ENCODE assay signal across 21 cellular contexts in genomic region chr10:4678951-4679671, GRCh38.
A peak's percentile ranks its signal among the peaks of the same experiment; 100 is the strongest.
DNase-seq lines count a peak whose midpoint lies in the region; ATAC-seq and TF ChIP-seq lines count a peak whose summit lies in the region.
"Had no signal": no experiment of that assay in that cellular context is flagged by ENCODE, and none has a peak within 500 bp of the region (broad histone marks: within the 10 kb centered on the region; RNA-seq: fewer than 3 reads in every experiment).

No MANE protein-coding gene starts in this region.

- H3K9me3 ChIP-seq in left ventricle myocardium inferior (replicated peaks) = no peaks in the 10 kb centered on the region
- H3K9me3 ChIP-seq in heart right ventricle = no peaks in the 10 kb centered on the region
- H3K9me3 ChIP-seq in colonic mucosa = no peaks in the 10 kb centered on the region
- no peaks in the 10 kb centered on the region for H3K9me3 ChIP-seq in mucosa of stomach (ENCODE audit: control insufficient read depth, low read length)
- no peaks in the 10 kb centered on the region for H3K9me3 ChIP-seq in vagina

- no peak for TF ChIP-seq POLR2A in vagina (IDR thresholded peaks at IDR 0.05)

- H3K9ac ChIP-seq in colonic mucosa (ENCODE audit: low read depth in 2 of 2, low read length in 2 of 2) = no peak overlapping the region
- H3K9ac ChIP-seq in mucosa of stomach (ENCODE audit: low read length) = peak overlapping the region; percentile 11

- H3K27me3 ChIP-seq in left ventricle myocardium inferior (ENCODE audit: low read depth) = no peaks in the 10 kb centered on the region
- H3K27me3 ChIP-seq in heart right ventricle = no peaks in the 10 kb centered on the region
- H3K27me3 ChIP-seq in colonic mucosa = no peaks in the 10 kb centered on the region
- H3K27me3 ChIP-seq in mucosa of stomach (ENCODE audit: control insufficient read depth, insufficient read depth, low read length) = no peaks in the 10 kb centered on the region
- no peaks in the 10 kb centered on the region for H3K27me3 ChIP-seq in vagina

- 93 to 96% methylated on average over 11 of the region's 11 CpGs for WGBS in heart right ventricle, 2 donors

- H3K4me1 ChIP-seq in left ventricle myocardium inferior (peaks cover 5% of the 10 kb centered on the region), heart right ventricle (peaks cover 0 to 14% (median 6%) of the 10 kb centered on the region in 9 donors), colonic mucosa (peaks cover 10% of the 10 kb centered on the region), mucosa of stomach (ENCODE audit: control insufficient read depth, insufficient read depth, low read length) (peaks cover 13% of the 10 kb centered on the region), vagina (peaks cover 20% of the 10 kb centered on the region)

- H3K4me3 ChIP-seq in left ventricle myocardium inferior = no peak overlapping the region
- H3K4me3 ChIP-seq in heart right ventricle = no peak overlapping the region
- H3K4me3 ChIP-seq in colonic mucosa = no peak overlapping the region
- H3K4me3 ChIP-seq in mucosa of stomach (ENCODE audit: low read length) = no peak overlapping the region
- no peak overlapping the region for H3K4me3 ChIP-seq in vagina
- H3K4me3 ChIP-seq: GM23338, SK-N-MC had no signal

- H3K27ac ChIP-seq in left ventricle myocardium inferior (replicated peaks) (peak overlapping the region; percentile 43), heart right ventricle (peak overlapping the region in 1 of 10 donors; percentile 39), colonic mucosa (peak overlapping the region; percentile 72), vagina (peak overlapping the region; percentile 79)
- H3K27ac ChIP-seq: C4-2B, HL-60, SK-N-MC had no signal

- intact Hi-C loops in left ventricle myocardium inferior (cut with micrococcal nuclease) = no loop called here
- intact Hi-C loops in heart right ventricle (cut with DNase I) = loop anchor here in 2 of 10 donors (5.0 to 10.0 kb wide), 2 partner anchors 73 to 76 kb away; no protein-coding TSS in a partner anchor
- intact Hi-C loops in colonic mucosa (cut with DNase I) = no loop called here
- intact Hi-C loops in vagina (cut with DNase I) = no loop called here

- TF ChIP-seq CTCF in left ventricle myocardium inferior (IDR thresholded peaks at IDR 0.05; ENCODE audit: borderline replicate concordance) (no peak), heart right ventricle (IDR thresholded peaks at IDR 0.05) (no peak), colonic mucosa (IDR thresholded peaks at IDR 0.05) (no peak), vagina (IDR thresholded peaks at IDR 0.05) (no peak)

- ATAC-seq in heart right ventricle (no peak), GM21619 (IDR thresholded peaks at IDR 0.05; ENCODE audit: unreplicated experiment) (no peak), GM18511 (IDR thresholded peaks at IDR 0.05; ENCODE audit: unreplicated experiment) (no peak), HG03135 (IDR thresholded peaks at IDR 0.05; ENCODE audit: unreplicated experiment) (no peak)
- ATAC-seq: GM23338 had no signal

- H3K36me3 ChIP-seq in left ventricle myocardium inferior (no peaks in the 10 kb centered on the region), heart right ventricle (no peaks in the 10 kb centered on the region), colonic mucosa (no peaks in the 10 kb centered on the region), mucosa of stomach (ENCODE audit: control insufficient read depth, insufficient read depth, low read length) (no peaks in the 10 kb centered on the region), vagina (no peaks in the 10 kb centered on the region)

- DNase-seq in left ventricle myocardium inferior (no peak), heart right ventricle (no peak), colonic mucosa (peak; percentile 68), vagina (ENCODE audit: extremely low spot score in 2 of 2) (no peak)
- DNase-seq: activated CD4-positive, alpha-beta T cell treated with anti-CD3 and anti-CD28 coated beads, Interleukin-2, amount 50 U/mL, for 4 hours; activated naive CD4-positive, alpha-beta T cell treated with anti-CD3 and anti-CD28 coated beads for 36 hours; activated T-cell treated with anti-CD3 and anti-CD28 coated beads, Interleukin-2, amount 50 U/mL, for 1 hour; DMS153; Karpas-422; NCI-H1105; NCI-H69; occipital lobe; OCI-M1 had no signal
